Comparison of ENCODE assay signal across 9 cellular contexts in genomic region chr6:15322781-15323536, GRCh38.
A peak's percentile ranks its signal among the peaks of the same experiment; 100 is the strongest.
DNase-seq lines count a peak whose midpoint lies in the region; ATAC-seq, FAIRE-seq and TF ChIP-seq lines count a peak whose summit lies in the region.
"Had no signal": no experiment of that assay in that cellular context is flagged by ENCODE, and none has a peak within 500 bp of the region (broad histone marks: within the 10 kb centered on the region; RNA-seq: fewer than 3 reads in every experiment).

No MANE protein-coding gene starts in this region.

- no peaks in the 10 kb centered on the region for H3K9me3 Mint-ChIP-seq in naive thymus-derived CD8-positive, alpha-beta T cell

- H3K27me3 ChIP-seq in bronchial epithelial cell (ENCODE audit: control insufficient read depth, insufficient read depth, low read length) (no peaks in the 10 kb centered on the region), thyroid gland (no peaks in the 10 kb centered on the region)

- peaks cover 0 to 8% of the 10 kb centered on the region in 2 donors for H3K4me1 ChIP-seq in thyroid gland

- no peaks in the 10 kb centered on the region for H3K27me3 Mint-ChIP-seq in naive thymus-derived CD8-positive, alpha-beta T cell

- DNase-seq in AG10803 (ENCODE audit: low read depth), result peak; percentile 64
- peak; percentile 79 for DNase-seq in HPDE6-E6E7 (ENCODE audit: extremely low spot score)
- DNase-seq in bronchial epithelial cell (ENCODE audit: low read depth), result peak; percentile 85
- no peak for DNase-seq in naive thymus-derived CD8-positive, alpha-beta T cell
- no peak for DNase-seq in thyroid gland
- no peak for DNase-seq in H54 (ENCODE audit: insufficient read length, low spot score)
- DNase-seq in NCI-H524 treated with DMSO at 0.1 percent for 48 hours (lab: John Stamatoyannopoulos, UW), result no peak
- DNase-seq: NCI-H345 had no signal

- POLR2A ChIA-PET in naive thymus-derived CD8-positive, alpha-beta T cell (lab: Charles Lee), result no interaction called here

- peak overlapping the region in 6 of 10 donors; percentile 0 to 74 (median 46) for H3K4me3 Mint-ChIP-seq in naive thymus-derived CD8-positive, alpha-beta T cell

- FAIRE-seq in bronchial epithelial cell (lab: Jason Lieb, UNC), result peak; percentile 28
- FAIRE-seq in H54 (lab: Jason Lieb, UNC), result no peak

- no peak for TF ChIP-seq CTCF in AG10803 (conservative IDR thresholded peaks at IDR 0.05; ENCODE audit: low read length)
- no peak for TF ChIP-seq CTCF in bronchial epithelial cell (IDR thresholded peaks at IDR 0.05; ENCODE audit: insufficient read depth, low read length, severe bottlenecking)
- TF ChIP-seq CTCF in thyroid gland (IDR thresholded peaks at IDR 0.05), result no peak

- intact Hi-C loops in thyroid gland (cut with DNase I), result no loop called here

- TF ChIP-seq POLR2A in thyroid gland (IDR thresholded peaks at IDR 0.05) (no peak), H54 (IDR thresholded peaks at IDR 0.05; ENCODE audit: low read depth, low read length) (no peak)

- ATAC-seq in naive thymus-derived CD8-positive, alpha-beta T cell, result peak in 1 of 2 donors; percentile 21
- no peak for ATAC-seq in GM21619 (IDR thresholded peaks at IDR 0.05; ENCODE audit: unreplicated experiment)

- H3K4me3 ChIP-seq in AG10803 (ENCODE audit: low read length), result no peak overlapping the region
- H3K4me3 ChIP-seq in bronchial epithelial cell (ENCODE audit: low read depth, low read length), result no peak overlapping the region
- H3K4me3 ChIP-seq in thyroid gland (replicated peaks in 1 of 3), result no peak overlapping the region

- WGBS in thyroid gland, 2 donors, result 85 to 86% methylated on average over 5 of the region's 5 CpGs

- peaks cover 49 to 92% (median 80%) of the 10 kb centered on the region in 4 donors for H3K4me1 Mint-ChIP-seq in naive thymus-derived CD8-positive, alpha-beta T cell

- H3K27ac Mint-ChIP-seq in naive thymus-derived CD8-positive, alpha-beta T cell, result peak overlapping the region in 9 of 10 donors; percentile 5 to 91 (median 60)

- no peaks in the 10 kb centered on the region for H3K9me3 ChIP-seq in thyroid gland

- H3K27ac ChIP-seq in thyroid gland, result no peak overlapping the region

- peaks cover 0 to 2% (median 0%) of the 10 kb centered on the region in 3 donors for H3K36me3 Mint-ChIP-seq in naive thymus-derived CD8-positive, alpha-beta T cell

- H3K36me3 ChIP-seq in bronchial epithelial cell (ENCODE audit: control insufficient read depth, insufficient read depth, low read length) (no peaks in the 10 kb centered on the region), thyroid gland (no peaks in the 10 kb centered on the region)

Comparison
In these comparisons a context has a peak if more than half of its experiments do, and no peak if none do; other contexts are left out.
1. DNase-seq: peak in AG10803 (single experiment), HPDE6-E6E7 (single experiment) and bronchial epithelial cell (single experiment); none in naive thymus-derived CD8-positive, alpha-beta T cell (0 of 10), thyroid gland (0 of 2), H54 (single experiment) and NCI-H524 treated with DMSO at 0.1 percent for 48 hours (single experiment).